Comparison of ENCODE assay signal across 11 cellular contexts in the genomic region with DNA sequence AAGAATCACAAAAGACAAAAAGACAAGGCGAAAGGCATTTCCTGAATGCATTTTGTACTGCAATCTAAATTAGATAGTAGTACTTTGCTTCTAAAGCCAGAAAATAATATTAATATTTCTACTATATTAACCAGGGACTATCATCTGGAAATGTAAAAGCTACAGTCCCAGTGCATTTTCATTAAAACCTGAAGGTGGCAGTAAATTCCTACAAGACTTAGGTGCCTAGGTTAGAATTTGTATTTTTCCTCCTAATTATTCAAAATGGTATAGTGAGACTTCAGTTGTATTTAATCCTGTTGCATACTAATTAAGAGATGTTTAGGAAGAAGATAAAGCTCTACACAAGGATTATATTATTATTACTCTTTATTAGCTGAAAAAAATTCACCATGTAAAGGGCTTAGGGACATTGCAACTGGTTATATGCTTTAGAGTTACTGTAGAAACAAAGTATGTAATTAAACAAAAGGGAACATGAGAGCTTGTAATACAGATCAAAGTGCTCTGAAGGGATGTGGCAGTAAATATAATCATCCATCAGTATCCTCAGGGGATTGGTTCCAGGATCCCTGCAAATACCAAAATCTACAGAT.
DNase-seq lines count a peak whose midpoint lies in the region; ATAC-seq and TF ChIP-seq lines count a peak whose summit lies in the region.
"Had no signal": no experiment of that assay in that cellular context is flagged by ENCODE, and none has a peak within 500 bp of the region (broad histone marks: within the 10 kb centered on the region; RNA-seq: fewer than 3 reads in every experiment).

No MANE protein-coding gene starts in this region.

- peak; percentile 80 for TF ChIP-seq CTCF in VCaP (conservative IDR thresholded peaks at IDR 0.05)

- H3K27ac ChIP-seq in VCaP: no peak overlapping the region
- H3K27ac ChIP-seq: BLaER1 had no signal

- ATAC-seq in GM19467 (IDR thresholded peaks at IDR 0.05; ENCODE audit: unreplicated experiment) (no peak), HG03469 (IDR thresholded peaks at IDR 0.05; ENCODE audit: unreplicated experiment) (no peak)
- ATAC-seq: naive thymus-derived CD8-positive, alpha-beta T cell had no signal

- DNase-seq in DMS 273 (lab: John Stamatoyannopoulos, UW; ENCODE audit: unreplicated experiment) (peak; percentile 46), DMS 273 treated with DMSO at 0.1 percent for 48 hours (lab: John Stamatoyannopoulos, UW) (no peak), HuH-7 (ENCODE audit: low spot score) (peak; percentile 12), midbrain (lab: John Stamatoyannopoulos, UW) (peak; percentile 22), GF-D8 (lab: John Stamatoyannopoulos, UW) (no peak)
- DNase-seq: activated B cell treated with CpG ODN at 0.5 μM for 24 hours had no signal

Comparison
In these comparisons a context has a peak if more than half of its experiments do, and no peak if none do; other contexts are left out.
1. DNase-seq: peak in DMS 273 (single experiment), HuH-7 (single experiment) and midbrain (single experiment); none in DMS 273 treated with DMSO at 0.1 percent for 48 hours (single experiment) and GF-D8 (single experiment).